ENCODE assay signal across 2 cellular contexts in genomic region chr14:35121026-35121886, GRCh38.
TF ChIP-seq lines count a peak whose summit lies in the region.

No MANE protein-coding gene starts in this region.

TF ChIP-seq in K562, 482 proteins besides CTCF, POLR2A, EP300 and RAD21 (continued from another document and continues in another):
- TF ChIP-seq, protein P1, sequence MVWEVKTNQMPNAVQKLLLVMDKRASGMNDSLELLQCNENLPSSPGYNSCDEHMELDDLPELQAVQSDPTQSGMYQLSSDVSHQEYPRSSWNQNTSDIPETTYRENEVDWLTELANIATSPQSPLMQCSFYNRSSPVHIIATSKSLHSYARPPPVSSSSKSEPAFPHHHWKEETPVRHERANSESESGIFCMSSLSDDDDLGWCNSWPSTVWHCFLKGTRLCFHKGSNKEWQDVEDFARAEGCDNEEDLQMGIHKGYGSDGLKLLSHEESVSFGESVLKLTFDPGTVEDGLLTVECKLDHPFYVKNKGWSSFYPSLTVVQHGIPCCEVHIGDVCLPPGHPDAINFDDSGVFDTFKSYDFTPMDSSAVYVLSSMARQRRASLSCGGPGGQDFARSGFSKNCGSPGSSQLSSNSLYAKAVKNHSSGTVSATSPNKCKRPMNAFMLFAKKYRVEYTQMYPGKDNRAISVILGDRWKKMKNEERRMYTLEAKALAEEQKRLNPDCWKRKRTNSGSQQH (CRISPR knock-in tag; IDR thresholded peaks at IDR 0.05) = no peak
- TF ChIP-seq CBX1 (IDR thresholded peaks at IDR 0.05; ENCODE audit: low read depth) = no peak
- TF ChIP-seq, protein P2, sequence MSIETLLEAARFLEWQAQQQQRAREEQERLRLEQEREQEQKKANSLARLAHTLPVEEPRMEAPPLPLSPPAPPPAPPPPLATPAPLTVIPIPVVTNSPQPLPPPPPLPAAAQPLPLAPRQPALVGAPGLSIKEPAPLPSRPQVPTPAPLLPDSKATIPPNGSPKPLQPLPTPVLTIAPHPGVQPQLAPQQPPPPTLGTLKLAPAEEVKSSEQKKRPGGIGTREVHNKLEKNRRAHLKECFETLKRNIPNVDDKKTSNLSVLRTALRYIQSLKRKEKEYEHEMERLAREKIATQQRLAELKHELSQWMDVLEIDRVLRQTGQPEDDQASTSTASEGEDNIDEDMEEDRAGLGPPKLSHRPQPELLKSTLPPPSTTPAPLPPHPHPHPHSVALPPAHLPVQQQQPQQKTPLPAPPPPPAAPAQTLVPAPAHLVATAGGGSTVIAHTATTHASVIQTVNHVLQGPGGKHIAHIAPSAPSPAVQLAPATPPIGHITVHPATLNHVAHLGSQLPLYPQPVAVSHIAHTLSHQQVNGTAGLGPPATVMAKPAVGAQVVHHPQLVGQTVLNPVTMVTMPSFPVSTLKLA (conservative IDR thresholded peaks at IDR 0.05) = no peak
- TF ChIP-seq SMAD3 (CRISPR knock-in tag; conservative IDR thresholded peaks at IDR 0.05) = no peak
- no peak for TF ChIP-seq HMG20A (CRISPR knock-in tag; conservative IDR thresholded peaks at IDR 0.05)
- TF ChIP-seq MTA1 (IDR thresholded peaks at IDR 0.05; ENCODE audit: borderline replicate concordance) = no peak
- peak; percentile 17 for TF ChIP-seq NEUROD1 (IDR thresholded peaks at IDR 0.05; ENCODE audit: borderline replicate concordance, low read depth, low read length, partially characterized antibody)
- no peak for TF ChIP-seq FOXK2 (conservative IDR thresholded peaks at IDR 0.05 in 1 of 2, IDR thresholded peaks at IDR 0.05 in 1 of 2; ENCODE audit: low read depth in 2 of 2)
- TF ChIP-seq MEF2D (tag; conservative IDR thresholded peaks at IDR 0.05; ENCODE audit: low read depth) = no peak
- no peak for TF ChIP-seq ZBTB7A (IDR thresholded peaks at IDR 0.05; ENCODE audit: borderline replicate concordance, control insufficient read depth, low read depth, low read length)
- no peak for TF ChIP-seq ZNF707 (CRISPR knock-in tag; conservative IDR thresholded peaks at IDR 0.05)
- TF ChIP-seq BRD9 (IDR thresholded peaks at IDR 0.05; ENCODE audit: low read depth, partially characterized antibody) = peak; percentile 22
- no peak for TF ChIP-seq DNMT1 (IDR thresholded peaks at IDR 0.05)
- TF ChIP-seq CREB5 (CRISPR knock-in tag; IDR thresholded peaks at IDR 0.05) = no peak
- TF ChIP-seq PHB2 (IDR thresholded peaks at IDR 0.05; ENCODE audit: low read depth) = no peak
- no peak for TF ChIP-seq CLOCK (CRISPR knock-in tag; IDR thresholded peaks at IDR 0.05; ENCODE audit: borderline replicate concordance)
- TF ChIP-seq, protein P3, sequence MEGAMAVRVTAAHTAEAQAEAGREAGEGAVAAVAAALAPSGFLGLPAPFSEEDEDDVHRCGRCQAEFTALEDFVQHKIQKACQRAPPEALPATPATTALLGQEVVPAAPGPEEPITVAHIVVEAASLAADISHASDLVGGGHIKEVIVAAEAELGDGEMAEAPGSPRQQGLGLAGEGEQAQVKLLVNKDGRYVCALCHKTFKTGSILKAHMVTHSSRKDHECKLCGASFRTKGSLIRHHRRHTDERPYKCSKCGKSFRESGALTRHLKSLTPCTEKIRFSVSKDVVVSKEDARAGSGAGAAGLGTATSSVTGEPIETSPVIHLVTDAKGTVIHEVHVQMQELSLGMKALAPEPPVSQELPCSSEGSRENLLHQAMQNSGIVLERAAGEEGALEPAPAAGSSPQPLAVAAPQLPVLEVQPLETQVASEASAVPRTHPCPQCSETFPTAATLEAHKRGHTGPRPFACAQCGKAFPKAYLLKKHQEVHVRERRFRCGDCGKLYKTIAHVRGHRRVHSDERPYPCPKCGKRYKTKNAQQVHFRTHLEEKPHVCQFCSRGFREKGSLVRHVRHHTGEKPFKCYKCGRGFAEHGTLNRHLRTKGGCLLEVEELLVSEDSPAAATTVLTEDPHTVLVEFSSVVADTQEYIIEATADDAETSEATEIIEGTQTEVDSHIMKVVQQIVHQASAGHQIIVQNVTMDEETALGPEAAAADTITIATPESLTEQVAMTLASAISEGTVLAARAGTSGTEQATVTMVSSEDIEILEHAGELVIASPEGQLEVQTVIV (CRISPR knock-in tag; IDR thresholded peaks at IDR 0.05; ENCODE audit: borderline replicate concordance) = no peak
- TF ChIP-seq MECOM (CRISPR knock-in tag; IDR thresholded peaks at IDR 0.05) = no peak
- no peak for TF ChIP-seq FOXM1 (IDR thresholded peaks at IDR 0.05; ENCODE audit: low read depth)
- no peak for TF ChIP-seq FOXM1 (CRISPR knock-in tag; IDR thresholded peaks at IDR 0.05; ENCODE audit: low read depth)
- TF ChIP-seq PTBP1 (IDR thresholded peaks at IDR 0.05; ENCODE audit: low read depth, low read length) = no peak
- no peak for TF ChIP-seq NR1H2 (CRISPR knock-in tag; IDR thresholded peaks at IDR 0.05)

TF ChIP-seq in HepG2, 621 proteins besides CTCF, POLR2A, EP300 and RAD21 (continued from another document and continues in another):
- TF ChIP-seq U2AF2 (IDR thresholded peaks at IDR 0.05; ENCODE audit: low read depth, low read length) = no peak
- no peak for TF ChIP-seq ZNF660 (CRISPR knock-in tag; IDR thresholded peaks at IDR 0.05; ENCODE audit: borderline replicate concordance, low read depth)
- TF ChIP-seq, protein P4, sequence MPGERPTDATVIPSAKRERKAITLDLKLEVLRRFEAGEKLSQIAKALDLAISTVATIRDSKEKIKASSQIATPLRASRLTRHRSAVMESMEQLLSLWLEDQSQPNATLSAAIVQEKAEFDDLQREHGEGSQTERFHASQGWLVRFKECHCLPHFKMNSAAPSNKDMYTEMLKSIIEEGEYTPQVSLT (CRISPR knock-in tag; IDR thresholded peaks at IDR 0.05; ENCODE audit: borderline replicate concordance, low read depth) = no peak; the same call in 1 of the 2 replicates
- no peak for TF ChIP-seq ZNF333 (CRISPR knock-in tag; IDR thresholded peaks at IDR 0.05; ENCODE audit: borderline replicate concordance)
- TF ChIP-seq ZNF317 (CRISPR knock-in tag; IDR thresholded peaks at IDR 0.05) = no peak
- TF ChIP-seq TCF7 (IDR thresholded peaks at IDR 0.05; ENCODE audit: low read depth) = 0 out of 2 replicates have a peak, but pooled peaks have one; percentile 11
- TF ChIP-seq, protein P5, sequence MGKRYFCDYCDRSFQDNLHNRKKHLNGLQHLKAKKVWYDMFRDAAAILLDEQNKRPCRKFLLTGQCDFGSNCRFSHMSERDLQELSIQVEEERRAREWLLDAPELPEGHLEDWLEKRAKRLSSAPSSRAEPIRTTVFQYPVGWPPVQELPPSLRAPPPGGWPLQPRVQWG (CRISPR knock-in tag; IDR thresholded peaks at IDR 0.05; ENCODE audit: borderline replicate concordance, low read depth) = no peak
- no peak for TF ChIP-seq GATA4 (IDR thresholded peaks at IDR 0.05; ENCODE audit: borderline replicate concordance, low read depth)
- TF ChIP-seq AGO2 (optimal IDR thresholded peaks at IDR 0.05; ENCODE audit: low read depth, low read length) = no peak
- TF ChIP-seq PRPF4 (IDR thresholded peaks at IDR 0.05; ENCODE audit: low read depth, low read length, poor library complexity, severe bottlenecking) = peak; percentile 95
- TF ChIP-seq ZNF800 (CRISPR knock-in tag; IDR thresholded peaks at IDR 0.05) = no peak
- no peak for TF ChIP-seq DRAP1 (CRISPR knock-in tag; IDR thresholded peaks at IDR 0.05)
- TF ChIP-seq ZBTB14 (CRISPR knock-in tag; IDR thresholded peaks at IDR 0.05) = no peak
- TF ChIP-seq, protein P6, sequence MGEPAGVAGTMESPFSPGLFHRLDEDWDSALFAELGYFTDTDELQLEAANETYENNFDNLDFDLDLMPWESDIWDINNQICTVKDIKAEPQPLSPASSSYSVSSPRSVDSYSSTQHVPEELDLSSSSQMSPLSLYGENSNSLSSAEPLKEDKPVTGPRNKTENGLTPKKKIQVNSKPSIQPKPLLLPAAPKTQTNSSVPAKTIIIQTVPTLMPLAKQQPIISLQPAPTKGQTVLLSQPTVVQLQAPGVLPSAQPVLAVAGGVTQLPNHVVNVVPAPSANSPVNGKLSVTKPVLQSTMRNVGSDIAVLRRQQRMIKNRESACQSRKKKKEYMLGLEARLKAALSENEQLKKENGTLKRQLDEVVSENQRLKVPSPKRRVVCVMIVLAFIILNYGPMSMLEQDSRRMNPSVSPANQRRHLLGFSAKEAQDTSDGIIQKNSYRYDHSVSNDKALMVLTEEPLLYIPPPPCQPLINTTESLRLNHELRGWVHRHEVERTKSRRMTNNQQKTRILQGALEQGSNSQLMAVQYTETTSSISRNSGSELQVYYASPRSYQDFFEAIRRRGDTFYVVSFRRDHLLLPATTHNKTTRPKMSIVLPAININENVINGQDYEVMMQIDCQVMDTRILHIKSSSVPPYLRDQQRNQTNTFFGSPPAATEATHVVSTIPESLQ (CRISPR knock-in tag; conservative IDR thresholded peaks at IDR 0.05) = no peak
- TF ChIP-seq ZBTB34 (CRISPR knock-in tag; IDR thresholded peaks at IDR 0.05) = peak; percentile 16; the same call in 1 of the 2 replicates
- no peak; the same call in 1 of the 2 replicates for TF ChIP-seq ZNF557 (CRISPR knock-in tag; IDR thresholded peaks at IDR 0.05)
- TF ChIP-seq ZNF484 (CRISPR knock-in tag; IDR thresholded peaks at IDR 0.05; ENCODE audit: borderline replicate concordance, low read depth) = no peak
- TF ChIP-seq HOXD1 (CRISPR knock-in tag; IDR thresholded peaks at IDR 0.05) = no peak
- TF ChIP-seq ZSCAN31 (CRISPR knock-in tag; IDR thresholded peaks at IDR 0.05; ENCODE audit: low read depth) = no peak
- TF ChIP-seq SIN3A (IDR thresholded peaks at IDR 0.05; ENCODE audit: borderline replicate concordance, low read depth, low read length) = no peak
- TF ChIP-seq MBD4 (IDR thresholded peaks at IDR 0.05; ENCODE audit: borderline replicate concordance, low read length) = no peak
- no peak for TF ChIP-seq TFE3 (CRISPR knock-in tag; IDR thresholded peaks at IDR 0.05)
- TF ChIP-seq ZNF24 (IDR thresholded peaks at IDR 0.05) = 0 out of 2 replicates have a peak, but pooled peaks have one; percentile 13
- TF ChIP-seq E2F5 (CRISPR knock-in tag; conservative IDR thresholded peaks at IDR 0.05) = no peak
- TF ChIP-seq, protein P7, sequence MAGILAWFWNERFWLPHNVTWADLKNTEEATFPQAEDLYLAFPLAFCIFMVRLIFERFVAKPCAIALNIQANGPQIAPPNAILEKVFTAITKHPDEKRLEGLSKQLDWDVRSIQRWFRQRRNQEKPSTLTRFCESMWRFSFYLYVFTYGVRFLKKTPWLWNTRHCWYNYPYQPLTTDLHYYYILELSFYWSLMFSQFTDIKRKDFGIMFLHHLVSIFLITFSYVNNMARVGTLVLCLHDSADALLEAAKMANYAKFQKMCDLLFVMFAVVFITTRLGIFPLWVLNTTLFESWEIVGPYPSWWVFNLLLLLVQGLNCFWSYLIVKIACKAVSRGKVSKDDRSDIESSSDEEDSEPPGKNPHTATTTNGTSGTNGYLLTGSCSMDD (CRISPR knock-in tag; IDR thresholded peaks at IDR 0.05) = no peak
- no peak for TF ChIP-seq MXI1 (IDR thresholded peaks at IDR 0.05; ENCODE audit: borderline replicate concordance, low read depth, low read length)
- TF ChIP-seq TOPORS (CRISPR knock-in tag; IDR thresholded peaks at IDR 0.05) = peak; percentile 61; the same call in 1 of the 2 replicates
- no peak for TF ChIP-seq HIVEP1 (CRISPR knock-in tag; IDR thresholded peaks at IDR 0.05)
- peak; percentile 11 for TF ChIP-seq RBAK (CRISPR knock-in tag; IDR thresholded peaks at IDR 0.05)
- TF ChIP-seq ZNF776 (CRISPR knock-in tag; IDR thresholded peaks at IDR 0.05) = no peak
- TF ChIP-seq ISL2 (CRISPR knock-in tag; IDR thresholded peaks at IDR 0.05) = no peak
- TF ChIP-seq ZNF713 (CRISPR knock-in tag; IDR thresholded peaks at IDR 0.05) = no peak
